In genomic region chr15:69562564-69562963, GRCh38 we compare ENCODE assay signal across 1 cellular context.
TF ChIP-seq lines count a peak whose summit lies in the region.

No MANE protein-coding gene starts in this region.

TF ChIP-seq in A549, 52 proteins besides CTCF, POLR2A, EP300 and RAD21 (continued from another document):
- TF ChIP-seq REST (IDR thresholded peaks at IDR 0.05): no peak
- no peak for TF ChIP-seq MAZ (IDR thresholded peaks at IDR 0.05; ENCODE audit: borderline replicate concordance, low read depth, low read length)
- no peak for TF ChIP-seq SMC3 (IDR thresholded peaks at IDR 0.05)
